17 cellular contexts compared by ENCODE assay signal in genomic region chr1:89739844-89740216, GRCh38.
DNase-seq lines count a peak whose midpoint lies in the region; ATAC-seq and TF ChIP-seq lines count a peak whose summit lies in the region.
"Had no signal": no experiment of that assay in that cellular context is flagged by ENCODE, and none has a peak within 500 bp of the region (broad histone marks: within the 10 kb centered on the region; RNA-seq: fewer than 3 reads in every experiment).

No MANE protein-coding gene starts in this region.

- H3K4me1 ChIP-seq in RWPE2 (ENCODE audit: insufficient read depth, poor library complexity, severe bottlenecking), result no peaks in the 10 kb centered on the region
- H3K4me1 ChIP-seq in mammary epithelial cell (ENCODE audit: insufficient read depth, low read length), result peaks cover 13% of the 10 kb centered on the region

- H3K36me3 ChIP-seq in RWPE2 (ENCODE audit: low read depth) (no peaks in the 10 kb centered on the region), mammary epithelial cell (ENCODE audit: insufficient read depth, low read length) (no peaks in the 10 kb centered on the region)
- H3K36me3 ChIP-seq: MG63, sigmoid colon had no signal

- WGBS in mammary epithelial cell (ENCODE audit: low coverage, missing lambda C conversion rate), result 22% methylated on average over 1 of the region's 1 CpG

- TF ChIP-seq CTCF in RWPE2 (IDR thresholded peaks at IDR 0.05; ENCODE audit: poor library complexity, severe bottlenecking) (no peak), mammary epithelial cell (conservative IDR thresholded peaks at IDR 0.05 in 1 of 2, IDR thresholded peaks at IDR 0.05 in 1 of 2; ENCODE audit: extremely low read depth in 1 of 2, insufficient read depth in 1 of 2, low read depth in 1 of 2, low read length in 2 of 2) (no peak)

- H3K9me3 ChIP-seq in RWPE2 (ENCODE audit: severe bottlenecking) (no peaks in the 10 kb centered on the region), mammary epithelial cell (replicated peaks; ENCODE audit: insufficient read depth, low read length) (no peaks in the 10 kb centered on the region)
- H3K9me3 ChIP-seq: MG63, sigmoid colon had no signal

- H3K36me3 Mint-ChIP-seq in T-helper 1 cell treated with Interleukin-12 subunit alpha and Interleukin-12 subunit beta and Interleukin-4 antibody, amounts not matched to agents 30 μg/mL and 1 μg/mL, for 36 hours (ENCODE audit: low read depth), result peaks cover 16% of the 10 kb centered on the region
- no peaks in the 10 kb centered on the region for H3K36me3 Mint-ChIP-seq in natural killer cell treated with Interleukin-12 subunit alpha and Interleukin-12 subunit beta and Interleukin-15 and Interleukin-18, amount 100 ng/mL, for 72 hours

- BruUV-seq in mammary epithelial cell (replicated peaks; lab: Mats Ljungman, UMichigan), result no TSS peak

- no peaks in the 10 kb centered on the region for H3K79me2 ChIP-seq in mammary epithelial cell (ENCODE audit: insufficient read depth, low read length)

- H2AFZ ChIP-seq in mammary epithelial cell (ENCODE audit: low read depth, low read length), result peak overlapping the region; percentile 83

- in situ Hi-C loops in mammary epithelial cell (cut with MboI; ENCODE audit: low sequenced_read_pairs in 2 of 2), result no loop called here

- TF ChIP-seq POLR2A in GM18505 (IDR thresholded peaks at IDR 0.05; ENCODE audit: borderline replicate concordance, extremely low read depth, insufficient read depth, insufficient read length), result no peak

- H3K9ac ChIP-seq in mammary epithelial cell (ENCODE audit: insufficient read depth, low read length), result no peak overlapping the region

- H3K4me3 ChIP-seq in RWPE2 (ENCODE audit: severe bottlenecking), result no peak overlapping the region
- no peak overlapping the region for H3K4me3 ChIP-seq in mammary epithelial cell (replicated peaks in 1 of 3; ENCODE audit: insufficient read depth in 1 of 3, low read depth in 2 of 3, low read length in 3 of 3)
- H3K4me3 ChIP-seq: MG63, sigmoid colon, SK-N-MC had no signal

- peak overlapping the region; percentile 34 for H3K4me2 ChIP-seq in mammary epithelial cell (ENCODE audit: insufficient read depth, low read depth, low read length)

- dilution Hi-C loops in mammary epithelial cell (cut with HindIII; ENCODE audit: low sequenced_read_pairs), result loop anchor here (5.0 kb wide), 1 partner anchor 88 kb away; no protein-coding TSS in a partner anchor

- H3K9me3 Mint-ChIP-seq in T-helper 1 cell treated with Interleukin-12 subunit alpha and Interleukin-12 subunit beta and Interleukin-4 antibody, amounts not matched to agents 30 μg/mL and 1 μg/mL, for 36 hours, result no peaks in the 10 kb centered on the region
- no peaks in the 10 kb centered on the region for H3K9me3 Mint-ChIP-seq in natural killer cell treated with Interleukin-12 subunit alpha and Interleukin-12 subunit beta and Interleukin-15 and Interleukin-18, amount 100 ng/mL, for 72 hours
- H3K9me3 Mint-ChIP-seq: activated naive CD4-positive, alpha-beta T cell treated with anti-CD3 and anti-CD28 coated beads, Interleukin-2, amount 50 U/mL, for 72 hours had no signal

- peak overlapping the region; percentile 69 for H3K4me3 Mint-ChIP-seq in T-helper 1 cell treated with Interleukin-12 subunit alpha and Interleukin-12 subunit beta and Interleukin-4 antibody, amounts not matched to agents 30 μg/mL and 1 μg/mL, for 36 hours
- H3K4me3 Mint-ChIP-seq in natural killer cell treated with Interleukin-12 subunit alpha and Interleukin-12 subunit beta and Interleukin-15 and Interleukin-18, amount 100 ng/mL, for 72 hours, result peak overlapping the region; percentile 72

- DNase-seq in T-helper 1 cell (no peak), RWPE2 (ENCODE audit: low spot score) (no peak), mammary epithelial cell (no peak), cerebellum (ENCODE audit: low spot score) (no peak)
- DNase-seq in natural killer cell treated with Interleukin-12 subunit alpha and Interleukin-12 subunit beta and Interleukin-15 and Interleukin-18, amount 100 ng/mL, for 72 hours (ENCODE audit: low spot score), result no peak
- DNase-seq in activated naive CD4-positive, alpha-beta T cell (lab: John Stamatoyannopoulos, UW), result no peak
- DNase-seq: effector CD8-positive, alpha-beta T cell; NCI-H2029 treated with DMSO at 0.1 percent for 48 hours; NCI-H524; occipital lobe; sigmoid colon had no signal

- no peaks in the 10 kb centered on the region for H4K20me1 ChIP-seq in mammary epithelial cell (ENCODE audit: insufficient read depth, low read length)

- H3K27ac ChIP-seq in RWPE2 (ENCODE audit: poor library complexity, severe bottlenecking) (peak overlapping the region; percentile 32), mammary epithelial cell (ENCODE audit: insufficient read depth, low read depth, low read length) (peak overlapping the region; percentile 4)
- H3K27ac ChIP-seq: 22Rv1, sigmoid colon, SK-N-MC had no signal

- H3K27me3 ChIP-seq in RWPE2 (ENCODE audit: insufficient read depth, poor library complexity, severe bottlenecking) (no peaks in the 10 kb centered on the region), mammary epithelial cell (ENCODE audit: insufficient read depth, low read length) (no peaks in the 10 kb centered on the region)
- H3K27me3 ChIP-seq: MG63, sigmoid colon had no signal

- intact Hi-C loops in mammary epithelial cell (cut with micrococcal nuclease), result no loop called here

- peaks cover 45% of the 10 kb centered on the region for H3K4me1 Mint-ChIP-seq in T-helper 1 cell treated with Interleukin-12 subunit alpha and Interleukin-12 subunit beta and Interleukin-4 antibody, amounts not matched to agents 30 μg/mL and 1 μg/mL, for 36 hours (ENCODE audit: low read depth)
- peaks cover 50 to 52% of the 10 kb centered on the region in 2 donors for H3K4me1 Mint-ChIP-seq in natural killer cell treated with Interleukin-12 subunit alpha and Interleukin-12 subunit beta and Interleukin-15 and Interleukin-18, amount 100 ng/mL, for 72 hours (ENCODE audit: low read depth in 2 of 2)

- no peaks in the 10 kb centered on the region for H3K27me3 Mint-ChIP-seq in T-helper 1 cell treated with Interleukin-12 subunit alpha and Interleukin-12 subunit beta and Interleukin-4 antibody, amounts not matched to agents 30 μg/mL and 1 μg/mL, for 36 hours (ENCODE audit: low read depth)
- H3K27me3 Mint-ChIP-seq in natural killer cell treated with Interleukin-12 subunit alpha and Interleukin-12 subunit beta and Interleukin-15 and Interleukin-18, amount 100 ng/mL, for 72 hours, result no peaks in the 10 kb centered on the region

- peak overlapping the region; percentile 92 for H3K27ac Mint-ChIP-seq in T-helper 1 cell treated with Interleukin-12 subunit alpha and Interleukin-12 subunit beta and Interleukin-4 antibody, amounts not matched to agents 30 μg/mL and 1 μg/mL, for 36 hours
- H3K27ac Mint-ChIP-seq in natural killer cell treated with Interleukin-12 subunit alpha and Interleukin-12 subunit beta and Interleukin-15 and Interleukin-18, amount 100 ng/mL, for 72 hours, result peak overlapping the region; percentile 79 to 81

- no peak for ATAC-seq in RWPE2 (ENCODE audit: low read depth)
- no peak for ATAC-seq in natural killer cell treated with Interleukin-12 subunit alpha and Interleukin-12 subunit beta and Interleukin-15 and Interleukin-18, amount 100 ng/mL, for 72 hours
- ATAC-seq in GM18505 (IDR thresholded peaks at IDR 0.05; ENCODE audit: unreplicated experiment), result no peak

- CTCF ChIA-PET in mammary epithelial cell (lab: Charles Lee; ENCODE audit: low non-redundant PET), result interaction anchor here (0.7 kb wide), 1 partner anchor 24 kb away, joined by 17 read pairs; no protein-coding TSS in a partner anchor
